ENCODE assay signal across 8 cellular contexts in the genomic region with DNA sequence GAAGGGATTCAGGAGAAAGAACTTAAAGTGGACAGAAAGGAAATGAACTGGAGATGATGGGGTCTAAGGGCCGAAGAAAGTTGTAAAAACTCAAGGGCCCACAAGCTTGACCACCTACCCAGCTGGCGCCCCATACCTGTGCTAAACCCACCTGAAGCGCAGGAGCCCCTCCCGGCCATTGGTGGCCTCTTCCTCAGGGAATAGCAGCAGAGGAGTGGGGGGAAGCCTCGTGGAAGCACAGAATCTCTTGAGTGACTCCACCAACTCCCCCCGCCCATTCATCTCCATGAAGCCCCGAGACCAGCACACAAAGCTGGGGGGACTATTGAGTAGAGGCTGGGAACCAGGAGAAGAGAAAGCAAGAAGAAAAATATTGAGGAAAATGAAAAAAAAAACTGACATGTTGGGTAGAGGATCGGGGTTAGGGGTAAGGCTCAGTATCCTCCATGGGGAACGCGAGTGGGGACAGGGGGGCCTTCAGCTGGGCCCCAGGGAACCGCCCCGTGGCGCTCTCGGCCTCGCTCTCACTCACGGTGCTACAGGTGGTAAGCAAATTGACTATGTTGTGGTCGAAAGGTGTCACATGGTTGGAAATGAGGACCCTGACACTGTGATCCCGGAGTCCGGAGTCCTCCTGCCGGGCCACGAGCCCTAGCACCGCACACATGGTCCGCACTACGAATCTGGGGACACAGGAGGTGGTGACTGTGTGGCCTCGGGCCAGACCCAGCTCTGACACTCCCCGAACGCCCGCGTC. TPM values are rescaled to one million over a fixed set of nuclear protein-coding genes. Genes with fewer than 3 reads are reported as not detected.
DNase-seq lines count a peak whose midpoint lies in the region; ATAC-seq, FAIRE-seq and TF ChIP-seq lines count a peak whose summit lies in the region.

No MANE protein-coding gene starts in this region.

- intact Hi-C loops in gastrocnemius medialis (cut with DNase I; ENCODE audit: low total_unique reads), result loop anchor here (1.0 to 10.0 kb wide), 5 partner anchors 21 to 791 kb away; a partner anchor contains a TSS

- H3K36me3 ChIP-seq in WERI-Rb-1 (peaks cover 65% of the 10 kb centered on the region), gastrocnemius medialis (peaks cover 0 to 48% of the 10 kb centered on the region in 2 donors)

- H3K27me3 ChIP-seq in WERI-Rb-1 (ENCODE audit: insufficient read depth, low read depth, severe bottlenecking), result no peaks in the 10 kb centered on the region
- H3K27me3 ChIP-seq in gastrocnemius medialis, result no peaks in the 10 kb centered on the region

- H3K9me3 Mint-ChIP-seq in glutamatergic neuron (ENCODE audit: unreplicated experiment), result peaks cover 21% of the 10 kb centered on the region

- H3K9me3 ChIP-seq in WERI-Rb-1 (ENCODE audit: severe bottlenecking) (no peaks in the 10 kb centered on the region), gastrocnemius medialis (no peaks in the 10 kb centered on the region)

- H3K27ac Mint-ChIP-seq in glutamatergic neuron (ENCODE audit: unreplicated experiment), result peak overlapping the region; percentile 96

- H3K27ac ChIP-seq in WERI-Rb-1 (peak overlapping the region; percentile 86), gastrocnemius medialis (peak overlapping the region; percentile 84 to 94 (median 89))

- H3K4me1 ChIP-seq in gastrocnemius medialis, result peaks cover 19 to 28% of the 10 kb centered on the region in 2 donors

- peaks cover 9% of the 10 kb centered on the region for H3K36me3 Mint-ChIP-seq in glutamatergic neuron (ENCODE audit: unreplicated experiment)

- peak overlapping the region; percentile 96 for H3K4me3 Mint-ChIP-seq in glutamatergic neuron (ENCODE audit: unreplicated experiment)

- FAIRE-seq in frontal cortex (lab: Jason Lieb, UNC), result no peak

- TF ChIP-seq CTCF in WERI-Rb-1 (IDR thresholded peaks at IDR 0.05; ENCODE audit: low read depth, low read length) (0 out of 2 replicates have a peak, but pooled peaks have one; percentile 23), glutamatergic neuron (IDR thresholded peaks at IDR 0.05; ENCODE audit: partially characterized antibody, unreplicated experiment) (no peak), gastrocnemius medialis (IDR thresholded peaks at IDR 0.05 in 4 of 5, conservative IDR thresholded peaks at IDR 0.05 in 1 of 5) (no peak)

- H3K27me3 Mint-ChIP-seq in glutamatergic neuron (ENCODE audit: unreplicated experiment), result peaks cover 9% of the 10 kb centered on the region

- peak; percentile 7 for ATAC-seq in GM18873 (IDR thresholded peaks at IDR 0.05; ENCODE audit: low FRiP score, unreplicated experiment)
- peak; percentile 19 for ATAC-seq in HG02943 (IDR thresholded peaks at IDR 0.05; ENCODE audit: low read depth, unreplicated experiment)
- ATAC-seq in gastrocnemius medialis, result peak; percentile 39 to 47
- ATAC-seq in GM18520 (IDR thresholded peaks at IDR 0.05; ENCODE audit: unreplicated experiment), result no peak

- in situ Hi-C loops in gastrocnemius medialis (cut with MboI; ENCODE audit: low sequenced_read_pairs in 4 of 4), result loop anchor here in 1 of 4 donors (25.0 kb wide), 1 partner anchor 1291 kb away; a partner anchor contains a TSS

- peak overlapping the region; percentile 97 for H3K4me3 ChIP-seq in WERI-Rb-1 (ENCODE audit: low read depth, low read length)
- peak overlapping the region; percentile 80 to 100 (median 93) for H3K4me3 ChIP-seq in gastrocnemius medialis

- DNase-seq in WERI-Rb-1, result no peak
- no peak for DNase-seq in glutamatergic neuron
- peak in 1 of 2 donors; percentile 40 for DNase-seq in gastrocnemius medialis
- DNase-seq in frontal cortex (ENCODE audit: low spot score in 2 of 2), result no peak
- DNase-seq in NCI-H2107 treated with DMSO at 0.1 percent for 48 hours (lab: John Stamatoyannopoulos, UW; ENCODE audit: unreplicated experiment), result no peak

- TF ChIP-seq POLR2A in gastrocnemius medialis (IDR thresholded peaks at IDR 0.05), result no peak

- peaks cover 20% of the 10 kb centered on the region for H3K4me1 Mint-ChIP-seq in glutamatergic neuron (ENCODE audit: low read depth, unreplicated experiment)

RNA-seq across cellular contexts. Expression of a gene that starts 0.7 kb away (rescaled TPM):
- total RNA-seq in glutamatergic neuron (ENCODE audit: unreplicated experiment) (99.5 TPM), gastrocnemius medialis (100 to 1,000 TPM; 112 to 148 (median 115) TPM), frontal cortex (42.0 TPM)

RNA-seq across cellular contexts. Expression of a gene that starts 1.0 kb away (rescaled TPM):
- total RNA-seq in glutamatergic neuron (ENCODE audit: unreplicated experiment) (46.7 TPM), gastrocnemius medialis (10 to 100 TPM; 24.2 to 38.5 (median 29.4) TPM), frontal cortex (54.2 TPM)

RNA-seq across cellular contexts. Expression of a gene that starts 2.7 kb away (rescaled TPM):
- total RNA-seq in glutamatergic neuron (ENCODE audit: unreplicated experiment) (0.91 TPM), gastrocnemius medialis (under 1 TPM in 1 of 4 donors, not detected in 3; 0.24 TPM), frontal cortex (not detected)

RNA-seq across cellular contexts. Expression of a gene that starts 14.5 kb away (rescaled TPM):
- 21.2 TPM for total RNA-seq in glutamatergic neuron (ENCODE audit: unreplicated experiment)
- not detected for total RNA-seq in gastrocnemius medialis
- total RNA-seq in frontal cortex, result not detected

RNA-seq across cellular contexts. Expression of a gene that starts 21.3 kb away (rescaled TPM):
- 32.3 TPM for total RNA-seq in glutamatergic neuron (ENCODE audit: unreplicated experiment)
- 10 to 100 TPM; 14.2 to 23.6 (median 20.0) TPM for total RNA-seq in gastrocnemius medialis
- 8.2 TPM for total RNA-seq in frontal cortex
